1 cellular context compared by ENCODE assay signal in the genomic region with DNA sequence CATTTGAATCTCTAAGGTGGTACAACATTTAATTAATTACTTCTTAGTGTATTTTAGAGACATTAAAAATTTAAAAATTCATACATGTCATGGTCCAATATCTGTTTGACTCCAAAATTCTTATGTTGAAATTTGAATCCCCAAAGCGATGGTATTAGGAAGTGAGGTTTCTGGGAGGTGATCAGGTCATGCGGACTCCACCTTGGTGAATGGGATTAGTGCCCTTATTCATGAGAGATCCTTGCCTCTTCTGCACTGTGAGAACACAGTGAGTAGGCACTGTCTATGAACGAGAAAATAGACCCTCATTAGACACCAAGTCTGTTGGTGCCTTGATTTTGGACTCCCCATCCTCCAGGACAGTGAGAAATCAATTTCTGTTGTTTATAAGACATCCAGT.
A peak's percentile ranks its signal among the peaks of the same experiment; 100 is the strongest.
TF ChIP-seq lines count a peak whose summit lies in the region.

No MANE protein-coding gene starts in this region.

TF ChIP-seq in HepG2, 621 proteins besides CTCF, POLR2A, EP300 and RAD21:
- TF ChIP-seq, protein P1, sequence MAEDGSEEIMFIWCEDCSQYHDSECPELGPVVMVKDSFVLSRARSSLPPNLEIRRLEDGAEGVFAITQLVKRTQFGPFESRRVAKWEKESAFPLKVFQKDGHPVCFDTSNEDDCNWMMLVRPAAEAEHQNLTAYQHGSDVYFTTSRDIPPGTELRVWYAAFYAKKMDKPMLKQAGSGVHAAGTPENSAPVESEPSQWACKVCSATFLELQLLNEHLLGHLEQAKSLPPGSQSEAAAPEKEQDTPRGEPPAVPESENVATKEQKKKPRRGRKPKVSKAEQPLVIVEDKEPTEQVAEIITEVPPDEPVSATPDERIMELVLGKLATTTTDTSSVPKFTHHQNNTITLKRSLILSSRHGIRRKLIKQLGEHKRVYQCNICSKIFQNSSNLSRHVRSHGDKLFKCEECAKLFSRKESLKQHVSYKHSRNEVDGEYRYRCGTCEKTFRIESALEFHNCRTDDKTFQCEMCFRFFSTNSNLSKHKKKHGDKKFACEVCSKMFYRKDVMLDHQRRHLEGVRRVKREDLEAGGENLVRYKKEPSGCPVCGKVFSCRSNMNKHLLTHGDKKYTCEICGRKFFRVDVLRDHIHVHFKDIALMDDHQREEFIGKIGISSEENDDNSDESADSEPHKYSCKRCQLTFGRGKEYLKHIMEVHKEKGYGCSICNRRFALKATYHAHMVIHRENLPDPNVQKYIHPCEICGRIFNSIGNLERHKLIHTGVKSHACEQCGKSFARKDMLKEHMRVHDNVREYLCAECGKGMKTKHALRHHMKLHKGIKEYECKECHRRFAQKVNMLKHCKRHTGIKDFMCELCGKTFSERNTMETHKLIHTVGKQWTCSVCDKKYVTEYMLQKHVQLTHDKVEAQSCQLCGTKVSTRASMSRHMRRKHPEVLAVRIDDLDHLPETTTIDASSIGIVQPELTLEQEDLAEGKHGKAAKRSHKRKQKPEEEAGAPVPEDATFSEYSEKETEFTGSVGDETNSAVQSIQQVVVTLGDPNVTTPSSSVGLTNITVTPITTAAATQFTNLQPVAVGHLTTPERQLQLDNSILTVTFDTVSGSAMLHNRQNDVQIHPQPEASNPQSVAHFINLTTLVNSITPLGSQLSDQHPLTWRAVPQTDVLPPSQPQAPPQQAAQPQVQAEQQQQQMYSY (CRISPR knock-in tag; IDR thresholded peaks at IDR 0.05) = no peak
- TF ChIP-seq ZNF264 (CRISPR knock-in tag; IDR thresholded peaks at IDR 0.05) = peak; percentile 91
